In the genomic region with DNA sequence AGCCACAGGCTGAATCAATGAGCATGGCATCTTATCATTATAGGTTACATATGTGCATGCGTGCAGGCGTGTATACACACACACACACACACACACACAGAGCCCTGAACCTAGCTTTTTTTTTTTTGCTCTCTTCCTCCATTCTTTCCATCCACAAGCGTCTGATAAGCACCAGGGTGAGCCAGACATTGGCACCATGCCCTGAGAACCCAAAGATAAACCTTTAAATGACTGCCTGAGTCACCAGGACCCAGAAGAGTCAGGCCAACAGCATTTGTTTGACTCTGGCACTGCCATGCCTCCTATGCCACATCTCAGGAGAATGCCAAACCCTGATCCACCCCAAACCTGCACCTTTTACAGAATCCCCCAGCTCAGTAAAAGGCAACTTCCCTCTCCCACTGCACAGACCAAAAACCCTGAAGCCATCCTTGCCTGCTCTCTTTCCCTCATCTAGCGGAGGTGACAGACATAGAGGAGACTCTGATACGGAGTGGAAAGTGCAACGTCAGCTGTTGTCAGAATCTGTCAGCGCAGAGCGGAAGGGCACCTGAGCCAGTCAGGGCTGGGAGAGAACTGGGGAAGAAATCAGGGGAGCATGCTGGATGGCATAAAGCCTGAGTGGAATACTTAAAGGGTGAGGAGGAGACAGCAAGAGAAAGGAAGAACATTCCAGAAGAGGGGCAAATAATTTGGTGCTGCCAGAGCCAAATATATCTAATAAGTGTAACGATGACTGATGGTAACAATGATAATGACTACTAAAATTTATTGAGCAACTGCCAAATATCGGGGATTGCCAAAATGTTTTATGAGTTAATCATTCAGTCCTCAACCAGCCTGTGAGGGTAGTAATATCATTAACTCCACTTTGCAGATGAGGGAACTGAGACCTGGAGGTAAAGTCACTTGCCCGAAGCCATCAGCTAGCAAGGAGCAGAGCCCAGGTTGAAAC, we compare ENCODE assay signal across 8 cellular contexts. TPM values are rescaled to one million over a fixed set of nuclear protein-coding genes. Genes with fewer than 3 reads are reported as not detected.
DNase-seq lines count a peak whose midpoint lies in the region; ATAC-seq, FAIRE-seq and TF ChIP-seq lines count a peak whose summit lies in the region.

No MANE protein-coding gene starts in this region.

- BruUV-seq in Panc1 (replicated peaks; lab: Mats Ljungman, UMichigan), result no TSS peak

- 0 out of 4 replicates have a peak overlapping the region, but pooled peaks of 1 of the 2 experiments have one; percentile 93 for H3K4me3 ChIP-seq in DND-41 (ENCODE audit: low read depth in 1 of 2, low read length in 2 of 2)
- H3K4me3 ChIP-seq in Panc1 (ENCODE audit: low read depth in 2 of 2, low read length in 2 of 2), result no peak overlapping the region
- no peak overlapping the region for H3K4me3 ChIP-seq in adipocyte (ENCODE audit: low read length)
- H3K4me3 ChIP-seq in right lobe of liver, result no peak overlapping the region
- no peak overlapping the region for H3K4me3 ChIP-seq in kidney (ENCODE audit: low read length in 2 of 2)

- ATAC-seq in DND-41 (ENCODE audit: insufficient read depth, low read depth) (no peak), Panc1 (no peak), right lobe of liver (peak; percentile 30 to 53 (median 32))

- peaks cover 61% of the 10 kb centered on the region for H3K4me1 Mint-ChIP-seq in stimulated activated naive CD8-positive, alpha-beta T cell treated with anti-CD3 and anti-CD28 coated beads, Interleukin-15, Interleukin-2, amounts not matched to agents 100 ng/mL and 50 ng/mL, for 24 hours (ENCODE audit: low read depth)

- no peaks in the 10 kb centered on the region for H3K9me3 Mint-ChIP-seq in stimulated activated naive CD8-positive, alpha-beta T cell treated with anti-CD3 and anti-CD28 coated beads, Interleukin-15, Interleukin-2, amounts not matched to agents 100 ng/mL and 50 ng/mL, for 24 hours

- H3K9ac ChIP-seq in DND-41 (ENCODE audit: low read depth, low read length) (no peak overlapping the region), adipocyte (ENCODE audit: low read length) (no peak overlapping the region), kidney (ENCODE audit: low read length in 2 of 2) (no peak overlapping the region)

- H3K4me2 ChIP-seq in DND-41 (ENCODE audit: insufficient read depth, low read length), result peak overlapping the region; percentile 93; the same call in 1 of the 2 replicates

- no peak for TF ChIP-seq CTCF in DND-41 (IDR thresholded peaks at IDR 0.05; ENCODE audit: borderline replicate concordance, extremely low read depth, low read length, poor library complexity, severe bottlenecking)
- TF ChIP-seq CTCF in Panc1 (IDR thresholded peaks at IDR 0.05), result no peak
- no peak for TF ChIP-seq CTCF in right lobe of liver (IDR thresholded peaks at IDR 0.05)
- no peak for TF ChIP-seq CTCF in kidney (IDR thresholded peaks at IDR 0.05; ENCODE audit: borderline replicate concordance, extremely low read depth, insufficient read depth)

- H3K4me1 ChIP-seq in DND-41 (ENCODE audit: insufficient read depth, low read length) (peaks cover 51% of the 10 kb centered on the region), Panc1 (ENCODE audit: control insufficient read depth, insufficient read depth, low read length) (peaks cover 34% of the 10 kb centered on the region), adipocyte (ENCODE audit: control insufficient read depth, insufficient read depth, low read length) (peaks cover 24% of the 10 kb centered on the region), right lobe of liver (peaks cover 0 to 31% (median 13%) of the 10 kb centered on the region in 4 donors), kidney (ENCODE audit: control insufficient read depth in 1 of 2, insufficient read depth in 1 of 2, low read depth in 1 of 2, low read length in 2 of 2) (peaks cover 6 to 20% of the 10 kb centered on the region in 2 donors)

- peaks cover 26% of the 10 kb centered on the region for H3K36me3 Mint-ChIP-seq in stimulated activated naive CD8-positive, alpha-beta T cell treated with anti-CD3 and anti-CD28 coated beads, Interleukin-15, Interleukin-2, amounts not matched to agents 100 ng/mL and 50 ng/mL, for 24 hours (ENCODE audit: low read depth)

- peak overlapping the region; percentile 86 for H3K4me3 Mint-ChIP-seq in stimulated activated naive CD8-positive, alpha-beta T cell treated with anti-CD3 and anti-CD28 coated beads, Interleukin-15, Interleukin-2, amounts not matched to agents 100 ng/mL and 50 ng/mL, for 24 hours

- peaks cover 29% of the 10 kb centered on the region for H4K20me1 ChIP-seq in DND-41 (ENCODE audit: insufficient read depth, low read length)

- no peak for FAIRE-seq in kidney (lab: Jason Lieb, UNC)

- intact Hi-C loops in Panc1 (cut with micrococcal nuclease; ENCODE audit: unreplicated experiment), result no loop called here
- intact Hi-C loops in right lobe of liver (cut with DNase I), result loop anchor here in 1 of 2 donors (10.0 kb wide), 1 partner anchor 115 kb away; a partner anchor contains a TSS
- intact Hi-C loops in kidney (cut with DNase I), result no loop called here

- no peak overlapping the region for H3K27ac ChIP-seq in DND-41 (ENCODE audit: low read length)
- H3K27ac ChIP-seq in Panc1 (ENCODE audit: low read length), result peak overlapping the region; percentile 88; the same call in 1 of the 2 replicates
- peak overlapping the region in 2 of 3 donors; percentile 26 to 46 for H3K27ac ChIP-seq in right lobe of liver
- no peak overlapping the region for H3K27ac ChIP-seq in kidney (ENCODE audit: low read depth in 2 of 2, low read length in 2 of 2)

- H3K27me3 ChIP-seq in DND-41 (ENCODE audit: insufficient read depth, low read length, poor library complexity) (no peaks in the 10 kb centered on the region), Panc1 (ENCODE audit: control insufficient read depth, insufficient read depth, low read length) (no peaks in the 10 kb centered on the region), adipocyte (replicated peaks; ENCODE audit: control insufficient read depth, insufficient read depth, low read length) (no peaks in the 10 kb centered on the region), right lobe of liver (no peaks in the 10 kb centered on the region)

- CTCF ChIA-PET in Panc1 (lab: Charles Lee), result no interaction called here

- peaks cover 32% of the 10 kb centered on the region for H3K36me3 ChIP-seq in DND-41 (ENCODE audit: insufficient read depth, low read length)
- no peaks in the 10 kb centered on the region for H3K36me3 ChIP-seq in Panc1 (ENCODE audit: control insufficient read depth, insufficient read depth, low read length)
- H3K36me3 ChIP-seq in adipocyte (ENCODE audit: control insufficient read depth, insufficient read depth, low read length, severe bottlenecking), result peaks cover 5% of the 10 kb centered on the region
- peaks cover 0 to 11% (median 1%) of the 10 kb centered on the region in 4 donors for H3K36me3 ChIP-seq in right lobe of liver
- H3K36me3 ChIP-seq in kidney (ENCODE audit: control insufficient read depth in 1 of 2, insufficient read depth in 2 of 2, low read length in 2 of 2), result peaks cover 0 to 4% of the 10 kb centered on the region in 2 donors

- H2AFZ ChIP-seq in DND-41 (ENCODE audit: low read depth, low read length), result no peak overlapping the region

- DNase-seq in DND-41 (no peak), Panc1 (ENCODE audit: low read depth, low spot score) (peak; percentile 38), adipocyte (ENCODE audit: low read depth) (peak; percentile 79), right lobe of liver (peak in 1 of 3 donors; percentile 82), kidney (no peak), epidermal melanocyte (ENCODE audit: insufficient read length, low spot score) (no peak), NOMO-1 (lab: John Stamatoyannopoulos, UW; ENCODE audit: unreplicated experiment in 2 of 2) (no peak)

- H3K79me2 ChIP-seq in DND-41 (ENCODE audit: insufficient read depth, low read length), result peaks cover 57% of the 10 kb centered on the region

- no peaks in the 10 kb centered on the region for H3K9me3 ChIP-seq in DND-41 (ENCODE audit: insufficient read depth, low read length, severe bottlenecking)
- no peaks in the 10 kb centered on the region for H3K9me3 ChIP-seq in Panc1 (ENCODE audit: control insufficient read depth, insufficient read depth, low read depth, low read length)
- no peaks in the 10 kb centered on the region for H3K9me3 ChIP-seq in adipocyte (ENCODE audit: control insufficient read depth, low read length)
- H3K9me3 ChIP-seq in right lobe of liver, result no peaks in the 10 kb centered on the region
- H3K9me3 ChIP-seq in kidney (ENCODE audit: control insufficient read depth in 1 of 2, low read length in 2 of 2), result no peaks in the 10 kb centered on the region

- no peaks in the 10 kb centered on the region for H3K27me3 Mint-ChIP-seq in stimulated activated naive CD8-positive, alpha-beta T cell treated with anti-CD3 and anti-CD28 coated beads, Interleukin-15, Interleukin-2, amounts not matched to agents 100 ng/mL and 50 ng/mL, for 24 hours

- peak overlapping the region; percentile 49 for H3K27ac Mint-ChIP-seq in stimulated activated naive CD8-positive, alpha-beta T cell treated with anti-CD3 and anti-CD28 coated beads, Interleukin-15, Interleukin-2, amounts not matched to agents 100 ng/mL and 50 ng/mL, for 24 hours

- WGBS in right lobe of liver (ENCODE audit: insufficient coverage, low coverage, low lambda C conversion rate, missing lambda C conversion rate), result 40% methylated on average over 7 of the region's 11 CpGs

- POLR2A ChIA-PET in Panc1 (lab: Charles Lee), result interaction anchor here (0.6 kb wide), 2 partner anchors 99 to 107 kb away, joined by 3 to 8 read pairs; no protein-coding TSS in a partner anchor

- in situ Hi-C loops in Panc1 (cut with HindIII; ENCODE audit: low pct_unique_long_range_greater_than_20kb, low sequenced_read_pairs), result no loop called here

- TF ChIP-seq POLR2A in right lobe of liver (IDR thresholded peaks at IDR 0.05), result no peak

RNA-seq across cellular contexts. Expression of a gene that starts 3.2 kb away (rescaled TPM):
- total RNA-seq in Panc1 (2021; ENCODE audit: unreplicated experiment) (31.7 TPM), right lobe of liver (10 to 100 TPM; 15.7 to 33.1 (median 23.3) TPM), kidney (40.2 TPM)
- polyA plus RNA-seq in Panc1 (2012; ENCODE audit: insufficient read length), result 26.4 TPM
- polyA plus RNA-seq in kidney (ENCODE audit: insufficient read depth, low read depth, low replicate concordance), result 15.2 TPM

Comparison
In these comparisons a context has a peak if more than half of its experiments do, and no peak if none do; other contexts are left out.
1. ATAC-seq: peak in right lobe of liver (4 of 4); none in DND-41 (single experiment) and Panc1 (single experiment).
2. DNase-seq: peak in Panc1 (single experiment) and adipocyte (single experiment); none in DND-41 (single experiment), kidney (single experiment), epidermal melanocyte (single experiment) and NOMO-1 (0 of 2).
3. H3K27ac ChIP-seq: peak in Panc1 (single experiment) and right lobe of liver (2 of 3); none in DND-41 (single experiment) and kidney (0 of 2).